Comparison of ENCODE assay signal across 18 cellular contexts in the genomic region with DNA sequence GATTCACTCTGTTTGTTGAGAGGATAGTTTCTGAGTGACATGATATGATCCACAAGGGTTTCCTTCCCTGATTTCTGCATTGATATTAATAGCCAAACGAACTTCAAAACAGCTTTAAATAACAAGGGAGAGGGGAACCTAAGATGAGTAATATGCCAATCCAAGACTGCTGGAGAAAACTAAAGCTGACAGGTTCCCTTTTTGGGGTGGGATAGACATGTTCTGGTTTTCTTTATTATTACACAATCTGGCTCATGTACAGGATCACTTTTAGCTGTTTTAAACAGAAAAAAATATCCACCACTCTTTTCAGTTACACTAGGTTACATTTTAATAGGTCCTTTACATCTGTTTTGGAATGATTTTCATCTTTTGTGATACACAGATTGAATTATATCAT.
A peak's percentile ranks its signal among the peaks of the same experiment; 100 is the strongest.
DNase-seq lines count a peak whose midpoint lies in the region; ATAC-seq and TF ChIP-seq lines count a peak whose summit lies in the region.
"Had no signal": no experiment of that assay in that cellular context is flagged by ENCODE, and none has a peak within 500 bp of the region (broad histone marks: within the 10 kb centered on the region; RNA-seq: fewer than 3 reads in every experiment).

No MANE protein-coding gene starts in this region.

- H3K27ac Mint-ChIP-seq in dendritic cell treated with granulocyte-macrophage colony-stimulating factor and Interleukin-4, amounts not matched to agents 40 ng/mL and 50 ng/mL, for 4 days, result peak overlapping the region; percentile 41
- H3K27ac Mint-ChIP-seq: CD4-positive, alpha-beta T cell had no signal

- ATAC-seq in GM19463 (IDR thresholded peaks at IDR 0.05; ENCODE audit: unreplicated experiment), result no peak
- ATAC-seq: Panc1 had no signal

- no peak for DNase-seq in Karpas-422
- peak; percentile 55 for DNase-seq in NOMO-1 treated with dmso at 0.1 percent for 144 hours (lab: John Stamatoyannopoulos, UW; ENCODE audit: unreplicated experiment)
- no peak for DNase-seq in uterus
- no peak for DNase-seq in middle frontal gyrus (ENCODE audit: extremely low spot score, low spot score)
- no peak for DNase-seq in ovary
- DNase-seq: Calu3; CD4-positive, alpha-beta T cell; DMS79 treated with DMSO at 0.1 percent for 48 hours; MM.1S; NCI-H1417; NCI-H1930; NCI-H2171 treated with DMSO at 0.1 percent for 48 hours; NCI-H748 treated with DMSO at 0.1 percent for 48 hours; SK-N-SH had no signal

- H3K9me3 Mint-ChIP-seq in dendritic cell treated with granulocyte-macrophage colony-stimulating factor and Interleukin-4, amounts not matched to agents 40 ng/mL and 50 ng/mL, for 4 days, result no peaks in the 10 kb centered on the region
- H3K9me3 Mint-ChIP-seq: CD4-positive, alpha-beta T cell had no signal

- 32 to 46% (median 33%) methylated on average over 1 of the region's 1 CpG for WGBS in ovary, 3 donors

- no peak for TF ChIP-seq CTCF in uterus (IDR thresholded peaks at IDR 0.05)
- TF ChIP-seq CTCF in ovary (IDR thresholded peaks at IDR 0.05), result no peak

- H4K20me1 ChIP-seq in Karpas-422 (ENCODE audit: insufficient read depth, low read depth, low read length), result no peaks in the 10 kb centered on the region

- H3K4me2 ChIP-seq in Karpas-422 (ENCODE audit: low read depth, low read length, poor library complexity, severe bottlenecking), result peak overlapping the region; percentile 55
- H3K4me2 ChIP-seq: SK-N-SH had no signal

- no peaks in the 10 kb centered on the region for H3K9me2 ChIP-seq in Karpas-422 (replicated peaks; ENCODE audit: insufficient read depth, low read length)
- H3K9me2 ChIP-seq: SK-N-SH had no signal

- no peaks in the 10 kb centered on the region for H3K27me3 ChIP-seq in Karpas-422 (ENCODE audit: low read length)
- no peaks in the 10 kb centered on the region for H3K27me3 ChIP-seq in uterus
- H3K27me3 ChIP-seq in ovary, result no peaks in the 10 kb centered on the region

- no peaks in the 10 kb centered on the region for H3K9me3 ChIP-seq in Karpas-422 (ENCODE audit: low read length)
- H3K9me3 ChIP-seq in uterus, result no peaks in the 10 kb centered on the region
- H3K9me3 ChIP-seq in ovary, result no peaks in the 10 kb centered on the region
- H3K9me3 ChIP-seq: HAP-1, SK-N-SH had no signal

- TF ChIP-seq POLR2A in uterus (IDR thresholded peaks at IDR 0.05), result no peak
- no peak for TF ChIP-seq POLR2A in ovary (IDR thresholded peaks at IDR 0.05)

- H3K27ac ChIP-seq in Karpas-422 (ENCODE audit: low read length) (peak overlapping the region; percentile 94), uterus (peak overlapping the region; percentile 6 to 51), ovary (no peak overlapping the region)

- H3K79me2 ChIP-seq in Karpas-422 (ENCODE audit: low read length), result no peaks in the 10 kb centered on the region

- H3K9ac ChIP-seq in Karpas-422 (ENCODE audit: low read length), result peak overlapping the region; percentile 60; the same call in 1 of the 2 replicates
- H3K9ac ChIP-seq: SK-N-SH had no signal

- no peaks in the 10 kb centered on the region for H3K27me3 Mint-ChIP-seq in dendritic cell treated with granulocyte-macrophage colony-stimulating factor and Interleukin-4, amounts not matched to agents 40 ng/mL and 50 ng/mL, for 4 days
- H3K27me3 Mint-ChIP-seq: CD4-positive, alpha-beta T cell had no signal

- TF ChIP-seq EP300 in ovary (IDR thresholded peaks at IDR 0.05), result no peak

- H3K4me3 ChIP-seq in Karpas-422 (ENCODE audit: low read length) (no peak overlapping the region), uterus (no peak overlapping the region), ovary (no peak overlapping the region)
- H3K4me3 ChIP-seq: HAP-1 had no signal

- H3K4me1 ChIP-seq in Karpas-422 (ENCODE audit: low read length) (peaks cover 68% of the 10 kb centered on the region), uterus (peaks cover 0 to 4% of the 10 kb centered on the region in 2 donors), ovary (ENCODE audit: insufficient read depth) (peaks cover 10% of the 10 kb centered on the region)
- H3K4me1 ChIP-seq: HAP-1 had no signal

- H3K4me1 Mint-ChIP-seq in dendritic cell treated with granulocyte-macrophage colony-stimulating factor and Interleukin-4, amounts not matched to agents 40 ng/mL and 50 ng/mL, for 4 days (ENCODE audit: low read depth), result peaks cover 48% of the 10 kb centered on the region

- no peaks in the 10 kb centered on the region for H3K36me3 Mint-ChIP-seq in dendritic cell treated with granulocyte-macrophage colony-stimulating factor and Interleukin-4, amounts not matched to agents 40 ng/mL and 50 ng/mL, for 4 days (ENCODE audit: low read depth)

- intact Hi-C loops in dendritic cell treated with granulocyte-macrophage colony-stimulating factor and Interleukin-4, amounts not matched to agents 40 ng/mL and 50 ng/mL, for 4 days (cut with micrococcal nuclease), result no loop called here
- intact Hi-C loops in uterus (cut with DNase I; ENCODE audit: low total_unique reads), result no loop called here
- intact Hi-C loops in ovary (cut with DNase I), result no loop called here

- H3K4me3 Mint-ChIP-seq in dendritic cell treated with granulocyte-macrophage colony-stimulating factor and Interleukin-4, amounts not matched to agents 40 ng/mL and 50 ng/mL, for 4 days, result no peak overlapping the region
- H3K4me3 Mint-ChIP-seq: CD4-positive, alpha-beta T cell had no signal

- H2AFZ ChIP-seq in Karpas-422 (ENCODE audit: low read length), result no peak overlapping the region

- H3K36me3 ChIP-seq in Karpas-422 (ENCODE audit: insufficient read depth, low read length), result no peaks in the 10 kb centered on the region
- H3K36me3 ChIP-seq in uterus, result no peaks in the 10 kb centered on the region
- H3K36me3 ChIP-seq in ovary, result no peaks in the 10 kb centered on the region

Comparison
In these comparisons a context has a peak if more than half of its experiments do, and no peak if none do; other contexts are left out.
1. H3K27ac ChIP-seq: peak in Karpas-422 (single experiment) and uterus (2 of 2); none in ovary (0 of 2).